ENCODE assay signal across 8 cellular contexts in the genomic region with DNA sequence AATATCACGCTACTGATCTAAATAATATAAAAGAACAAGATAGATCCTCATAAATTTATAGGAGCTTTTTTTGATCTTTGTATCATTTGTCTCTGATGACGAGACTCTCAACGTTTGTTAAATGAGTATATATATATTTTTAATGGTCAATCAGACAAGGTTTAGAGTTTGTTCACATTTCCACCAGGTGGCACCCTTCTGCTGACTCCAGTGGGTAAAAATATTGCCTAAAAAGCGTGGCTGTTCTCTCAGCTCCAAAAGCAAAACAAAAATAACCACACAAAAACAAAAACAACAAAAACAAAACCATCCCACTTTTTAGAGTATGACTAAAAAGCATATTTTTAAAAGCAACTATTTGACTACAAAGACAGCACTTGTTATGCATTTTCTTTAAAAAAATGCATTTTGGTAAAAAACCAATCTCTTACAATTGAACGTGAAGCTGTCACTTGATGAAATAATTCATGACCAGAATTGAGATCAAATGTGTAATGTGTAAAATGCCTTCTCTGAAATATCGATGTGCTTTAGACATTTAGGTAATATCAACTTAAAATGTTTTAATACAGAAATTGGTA.
DNase-seq lines count a peak whose midpoint lies in the region; ATAC-seq and TF ChIP-seq lines count a peak whose summit lies in the region.

No MANE protein-coding gene starts in this region.

- H3K4me3 ChIP-seq in PC-3 (ENCODE audit: low read length) (no peak overlapping the region), transverse colon (no peak overlapping the region)

- peak; percentile 83 for DNase-seq in DMS53 (lab: John Stamatoyannopoulos, UW)
- peak; percentile 55 for DNase-seq in PC-3
- peak; percentile 2 for DNase-seq in fibroblast of the conjunctiva (ENCODE audit: low read depth)
- DNase-seq in transverse colon: no peak
- DNase-seq in activated effector memory CD4-positive, alpha-beta T cell treated with anti-CD3 and anti-CD28 coated beads, Interleukin-2, amount 50 U/mL, for 16 hours: no peak

- no peaks in the 10 kb centered on the region for H3K9me2 ChIP-seq in PC-3 (replicated peaks; ENCODE audit: low read length)

- H3K27ac ChIP-seq in PC-3 (ENCODE audit: low read length): no peak overlapping the region
- H3K27ac ChIP-seq in transverse colon: no peak overlapping the region

- TF ChIP-seq EP300 in transverse colon (IDR thresholded peaks at IDR 0.05; ENCODE audit: low read depth): no peak

- no peak overlapping the region for H2AFZ ChIP-seq in PC-3 (ENCODE audit: low read length)

- no peak overlapping the region for H3K9ac ChIP-seq in PC-3 (ENCODE audit: low read length)

- 34 to 38% methylated on average over 6 of the region's 6 CpGs for WGBS in transverse colon (ENCODE audit: low coverage in 1 of 2), 2 donors

- no TSS peak for BruUV-seq in PC-3 (replicated peaks; lab: Mats Ljungman, UMichigan)

- H3K36me3 ChIP-seq in PC-3 (ENCODE audit: low read depth, low read length) (no peaks in the 10 kb centered on the region), transverse colon (no peaks in the 10 kb centered on the region)

- H3K9me3 ChIP-seq in PC-3 (ENCODE audit: low read length) (no peaks in the 10 kb centered on the region), transverse colon (no peaks in the 10 kb centered on the region)

- ATAC-seq in HG03354 (IDR thresholded peaks at IDR 0.05; ENCODE audit: poor library complexity, severe bottlenecking, unreplicated experiment) (peak; percentile 47), PC-3 (no peak), GM18870 (IDR thresholded peaks at IDR 0.05; ENCODE audit: unreplicated experiment) (no peak), GM21360 (IDR thresholded peaks at IDR 0.05; ENCODE audit: unreplicated experiment) (no peak)

- no peak for TF ChIP-seq POLR2A in transverse colon (IDR thresholded peaks at IDR 0.05)

- H3K27me3 ChIP-seq in PC-3 (ENCODE audit: low read length) (no peaks in the 10 kb centered on the region), transverse colon (peaks cover 31% of the 10 kb centered on the region)

- no peaks in the 10 kb centered on the region for H3K4me1 ChIP-seq in PC-3 (ENCODE audit: insufficient read depth, low read length)
- peaks cover 0 to 8% (median 4%) of the 10 kb centered on the region in 4 donors for H3K4me1 ChIP-seq in transverse colon

- no peaks in the 10 kb centered on the region for H4K20me1 ChIP-seq in PC-3 (ENCODE audit: low read length)

- POLR2A ChIA-PET in PC-3 (lab: Charles Lee; ENCODE audit: unreplicated experiment): no interaction called here

- TF ChIP-seq CTCF in PC-3 (conservative IDR thresholded peaks at IDR 0.05; ENCODE audit: low read depth, low read length): peak; percentile 73
- TF ChIP-seq CTCF in transverse colon (IDR thresholded peaks at IDR 0.05): peak; percentile 36 to 49 (median 40)

- H3K79me2 ChIP-seq in PC-3 (ENCODE audit: low read length): no peaks in the 10 kb centered on the region

- in situ Hi-C loops in transverse colon (cut with MboI; ENCODE audit: low pct_ligation_motif_present in 1 of 4, low pct_unique_long_range_greater_than_20kb in 1 of 4, low sequenced_read_pairs in 3 of 4): no loop called here

- intact Hi-C loops in PC-3 (cut with micrococcal nuclease): no loop called here
- intact Hi-C loops in transverse colon (cut with DNase I; ENCODE audit: low total_unique reads): no loop called here

- no peaks in the 10 kb centered on the region for H3F3A ChIP-seq in PC-3 (ENCODE audit: low read length, unreplicated experiment)

- CTCF ChIA-PET in PC-3 (lab: Charles Lee): no interaction called here

- no peak overlapping the region for H3K4me2 ChIP-seq in PC-3 (ENCODE audit: low read length)

Comparison
In these comparisons a context has a peak if more than half of its experiments do, and no peak if none do; other contexts are left out.
1. DNase-seq: peak in DMS53 (single experiment), PC-3 (single experiment) and fibroblast of the conjunctiva (single experiment); none in transverse colon (single experiment) and activated effector memory CD4-positive, alpha-beta T cell treated with anti-CD3 and anti-CD28 coated beads, Interleukin-2, amount 50 U/mL, for 16 hours (single experiment).